Comparison of ENCODE assay signal across 12 cellular contexts in genomic region chr3:168093790-168094189, GRCh38. TPM values are rescaled to one million over a fixed set of nuclear protein-coding genes. Genes with fewer than 3 reads are reported as not detected.
DNase-seq lines count a peak whose midpoint lies in the region; ATAC-seq, FAIRE-seq and TF ChIP-seq lines count a peak whose summit lies in the region.
"Had no signal": no experiment of that assay in that cellular context is flagged by ENCODE, and none has a peak within 500 bp of the region (broad histone marks: within the 10 kb centered on the region; RNA-seq: fewer than 3 reads in every experiment).

No MANE protein-coding gene starts in this region.

- TF ChIP-seq POLR2A in K562 (conservative IDR thresholded peaks at IDR 0.05) = no peak
- no peak for TF ChIP-seq POLR2A in HepG2 (IDR thresholded peaks at IDR 0.05; ENCODE audit: insufficient read depth in 1 of 2, low read depth in 2 of 2, low read length in 2 of 2)

- TF ChIP-seq EP300 in SK-N-SH (IDR thresholded peaks at IDR 0.05; ENCODE audit: borderline replicate concordance in 1 of 2, low read depth in 1 of 2, low read length in 1 of 2) (no peak), K562 (IDR thresholded peaks at IDR 0.05; ENCODE audit: low read length) (no peak), HepG2 (IDR thresholded peaks at IDR 0.05; ENCODE audit: low read depth in 2 of 2, low read length in 2 of 2) (no peak), HepG2 (CRISPR knock-in tag; IDR thresholded peaks at IDR 0.05; ENCODE audit: borderline replicate concordance) (no peak)

- H3K9me3 ChIP-seq in SK-N-SH (no peaks in the 10 kb centered on the region), K562 (replicated peaks; ENCODE audit: control insufficient read depth, insufficient read depth, low read depth, low read length) (no peaks in the 10 kb centered on the region), HepG2 (ENCODE audit: low read length) (no peaks in the 10 kb centered on the region), thoracic aorta (no peaks in the 10 kb centered on the region)

- no TSS peak for BruUV-seq in K562 (replicated peaks; lab: Mats Ljungman, UMichigan)
- BruUV-seq in HepG2 (replicated peaks; lab: Mats Ljungman, UMichigan) = no TSS peak

- no peaks in the 10 kb centered on the region for H3K9me2 ChIP-seq in SK-N-SH

- H3K9ac ChIP-seq in SK-N-SH (peak overlapping the region; percentile 85), K562 (ENCODE audit: insufficient read depth in 1 of 2, low read depth in 2 of 2, low read length in 2 of 2) (peak overlapping the region in 1 of 2 experiments; percentile 90; a peak in 3 of 4 replicates), HepG2 (ENCODE audit: insufficient read depth, low read depth, low read length) (peak overlapping the region; percentile 72)

- H3K27ac ChIP-seq in SK-N-SH (ENCODE audit: low read depth in 2 of 2, low read length in 1 of 2) (peak overlapping the region; percentile 88 to 97), K562 (ENCODE audit: extremely low read depth, low read depth, low read length) (no peak overlapping the region; the same call in 2 of the 3 replicates), HepG2 (ENCODE audit: extremely low read length, insufficient read depth, low read length) (no peak overlapping the region), thoracic aorta (peak overlapping the region; percentile 32 to 94)

- no peak for TF ChIP-seq RAD21 in SK-N-SH (IDR thresholded peaks at IDR 0.05; ENCODE audit: low read length)
- no peak for TF ChIP-seq RAD21 in K562 (CRISPR knock-in tag; conservative IDR thresholded peaks at IDR 0.05 in 1 of 2, IDR thresholded peaks at IDR 0.05 in 1 of 2)
- no peak for TF ChIP-seq RAD21 in HepG2 (CRISPR knock-in tag; IDR thresholded peaks at IDR 0.05)

- H3K27me3 ChIP-seq in SK-N-SH (ENCODE audit: insufficient read depth) = no peaks in the 10 kb centered on the region
- H3K27me3 ChIP-seq in K562 (ENCODE audit: control insufficient read depth in 2 of 2, insufficient read depth in 2 of 2, low read length in 2 of 2) = no peaks in the 10 kb centered on the region
- H3K27me3 ChIP-seq in HepG2 (ENCODE audit: control insufficient read depth in 1 of 2, insufficient read depth in 2 of 2, low read length in 2 of 2) = no peaks in the 10 kb centered on the region; a peak in 1 of 5 replicates
- H3K27me3 ChIP-seq in thoracic aorta (replicated peaks; ENCODE audit: insufficient read depth) = no peaks in the 10 kb centered on the region

- H3K79me2 ChIP-seq in SK-N-SH (ENCODE audit: insufficient read depth) (peaks cover 62% of the 10 kb centered on the region), K562 (ENCODE audit: control insufficient read depth, insufficient read depth, low read length) (peaks cover 66% of the 10 kb centered on the region), HepG2 (ENCODE audit: insufficient read depth, low read length) (peaks cover 60% of the 10 kb centered on the region)

- no peak for TF ChIP-seq CTCF in SK-N-SH (IDR thresholded peaks at IDR 0.05)
- no peak for TF ChIP-seq CTCF in K562 (IDR thresholded peaks at IDR 0.05 in 2 of 3, conservative IDR thresholded peaks at IDR 0.05 in 1 of 3; ENCODE audit: insufficient read depth in 2 of 3, low read depth in 1 of 3, low read length in 3 of 3)
- no peak for TF ChIP-seq CTCF in HepG2 (CRISPR knock-in tag; IDR thresholded peaks at IDR 0.05)
- TF ChIP-seq CTCF in thoracic aorta (IDR thresholded peaks at IDR 0.05) = no peak

- H3K4me3 ChIP-seq in SK-N-SH (ENCODE audit: low read depth in 2 of 2, low read length in 1 of 2) (peak overlapping the region; percentile 88 to 91), K562 (peak overlapping the region; percentile 77), HepG2 (replicated peaks in 1 of 3; ENCODE audit: insufficient read depth in 1 of 3, low read depth in 2 of 3, low read length in 3 of 3) (peak overlapping the region; percentile 77 to 79 (median 77); a peak in 5 of 6 replicates), thoracic aorta (peak overlapping the region; percentile 92)

- H3K36me3 ChIP-seq in SK-N-SH (replicated peaks in 1 of 2; ENCODE audit: control insufficient read depth in 1 of 2, insufficient read depth in 2 of 2, low read length in 1 of 2) (no peaks in the 10 kb centered on the region), K562 (ENCODE audit: control insufficient read depth, insufficient read depth, low read length) (no peaks in the 10 kb centered on the region), HepG2 (replicated peaks in 1 of 2; ENCODE audit: control insufficient read depth in 1 of 2, insufficient read depth in 2 of 2, low read length in 2 of 2) (no peaks in the 10 kb centered on the region), thoracic aorta (no peaks in the 10 kb centered on the region)

- H2AFZ ChIP-seq in SK-N-SH (ENCODE audit: low read depth) = no peak overlapping the region
- H2AFZ ChIP-seq in K562 (ENCODE audit: low read depth, low read length) = no peak overlapping the region
- no peak overlapping the region for H2AFZ ChIP-seq in HepG2 (ENCODE audit: low read length)

- in situ Hi-C loops in K562 (cut with MboI) (no loop called here), HepG2 (cut with HindIII; ENCODE audit: extremely low pct_ligation_motif_present, low pct_unique_long_range_greater_than_20kb) (no loop called here)

- H3K4me2 ChIP-seq in SK-N-SH (peak overlapping the region; percentile 82), K562 (ENCODE audit: insufficient read depth, low read length) (peak overlapping the region; percentile 98), HepG2 (ENCODE audit: low read depth, low read length) (peak overlapping the region; percentile 97)

- CTCF ChIA-PET in SK-N-SH (lab: Yijun Ruan, JAX) (interaction anchor here (1.0 to 4.7 kb wide), 8 partner anchors 14 to 71 kb away, joined by 3 to 32 read pairs (median 6); no protein-coding TSS in a partner anchor), K562 (lab: Yijun Ruan, JAX; ENCODE audit: low intra/inter-chr PET ratio) (no interaction called here), HepG2 (lab: Yijun Ruan, JAX; ENCODE audit: low intra/inter-chr PET ratio, low total read pairs) (no interaction called here)

- DNase-seq in SK-N-SH (no peak), K562 (ENCODE audit: extremely low read depth in 1 of 4, low spot score in 3 of 4) (no peak), HepG2 (ENCODE audit: low spot score) (no peak), thoracic aorta (ENCODE audit: low spot score) (no peak), EL (no peak), GM19239 (ENCODE audit: insufficient read length, low spot score) (no peak)
- no peak for DNase-seq in stimulated activated CD4-positive, alpha-beta T cell treated with anti-CD3 and anti-CD28 coated beads, Interleukin-4, amount 100 ng/mL, for 1 hour
- DNase-seq: left colon had no signal

- H4K20me1 ChIP-seq in SK-N-SH (ENCODE audit: insufficient read depth) (peaks cover 50% of the 10 kb centered on the region), K562 (replicated peaks; ENCODE audit: control insufficient read depth, insufficient read depth, low read length) (peaks cover 9% of the 10 kb centered on the region), HepG2 (ENCODE audit: insufficient read depth, low read length) (no peaks in the 10 kb centered on the region; the same call in 1 of the 2 replicates)

- intact Hi-C loops in K562 (cut with micrococcal nuclease) (loop anchor here (1.0 to 2.0 kb wide), 2 partner anchors 72 to 359 kb away; partner anchors contain the start of genes PDCD10 and SERPINI1), HepG2 (cut with micrococcal nuclease; ENCODE audit: unreplicated experiment) (loop anchor here (2.0 to 10.0 kb wide), 3 partner anchors 33 to 359 kb away; partner anchors contain the start of genes PDCD10 and SERPINI1)

- POLR2A ChIA-PET in SK-N-SH (lab: Yijun Ruan, JAX) (no interaction called here), K562 (lab: Yijun Ruan, JAX) (interaction anchor here (0.9 to 3.2 kb wide), 5 partner anchors 13 to 88 kb away, joined by 3 to 9 read pairs (median 5); no protein-coding TSS in a partner anchor), HepG2 (lab: Yijun Ruan, JAX) (interaction anchor here (3.5 kb wide), 1 partner anchor 25 kb away, joined by 17 read pairs; no protein-coding TSS in a partner anchor)

- 21% methylated on average over 3 of the region's 3 CpGs for WGBS in SK-N-SH (ENCODE audit: low lambda C conversion rate)
- 2% methylated on average over 3 of the region's 3 CpGs for WGBS in K562 (ENCODE audit: insufficient coverage, low coverage, missing lambda C conversion rate)
- WGBS in HepG2 (ENCODE audit: low lambda C conversion rate) = 7% methylated on average over 3 of the region's 3 CpGs

- no peaks in the 10 kb centered on the region for H3K9me1 ChIP-seq in K562 (ENCODE audit: control insufficient read depth, insufficient read depth, low read length)

- H3K4me1 ChIP-seq in SK-N-SH (ENCODE audit: control insufficient read depth in 1 of 2, insufficient read depth in 2 of 2, low read depth in 1 of 2, low read length in 1 of 2) = peaks cover 12 to 22% of the 10 kb centered on the region in 2 experiments; a peak in 3 of 4 replicates
- H3K4me1 ChIP-seq in K562 (replicated peaks in 1 of 2; ENCODE audit: control insufficient read depth in 2 of 2, insufficient read depth in 2 of 2, low read length in 2 of 2) = peaks cover 13 to 44% of the 10 kb centered on the region in 2 experiments
- peaks cover 60% of the 10 kb centered on the region for H3K4me1 ChIP-seq in HepG2 (ENCODE audit: insufficient read depth, low read length)
- peaks cover 30 to 50% of the 10 kb centered on the region in 2 donors for H3K4me1 ChIP-seq in thoracic aorta (ENCODE audit: control insufficient read depth in 1 of 2, low read depth in 2 of 2)

- ATAC-seq in SK-N-SH treated with all-trans-retinoic acid at 6 μM for 48 hours = no peak
- no peak for ATAC-seq in K562
- no peak for ATAC-seq in HepG2
- no peak for ATAC-seq in thoracic aorta (ENCODE audit: insufficient number of reproducible peaks, low FRiP score, low read depth)
- ATAC-seq: left colon had no signal

- FAIRE-seq in K562 (lab: Jason Lieb, UNC) = no peak
- no peak for FAIRE-seq in HepG2 (lab: Jason Lieb, UNC)
- FAIRE-seq in GM19239 (lab: Jason Lieb, UNC) = no peak
- FAIRE-seq: A204.1, GM18507, TTC549 had no signal

- H3F3A ChIP-seq in SK-N-SH (replicated peaks; ENCODE audit: insufficient read depth) = peaks cover 33% of the 10 kb centered on the region

RNA-seq across cellular contexts. Expression of gene GOLIM4, which starts 1.9 kb away (rescaled TPM):
- polyA plus RNA-seq in SK-N-SH (2012; rRNA removed) (38.3 and 42.3 TPM in 2 replicates), K562 (2011; rRNA removed) (9.3 and 12.8 TPM in 2 replicates), K562 (2014; fragmentation: Illumina TruSeq; extraction: Trizol) (32.6 and 37.5 TPM in 2 replicates), K562 (2014; fragmentation: Nextera tagmentation; extraction: Ambion mirVana) (10 to 100 TPM; 11.3 to 12.0 TPM), K562 (2014; rRNA removed) (20.5 and 31.0 TPM in 2 replicates), HepG2 (2011; rRNA removed) (10.8 and 10.9 TPM in 2 replicates)
- 43.6 and 44.5 TPM in 2 replicates for polyA plus RNA-seq in SK-N-SH (2012; cell fraction: cytosol; rRNA removed)
- 15.9 and 22.9 TPM in 2 replicates for polyA plus RNA-seq in SK-N-SH (2012; cell fraction: nucleus; rRNA removed)
- total RNA-seq in K562 (2011; cell fraction: chromatin; rRNA removed; ENCODE audit: low replicate concordance) = 19.0 and 64.7 TPM in 2 replicates
- 22.7 and 26.3 TPM in 2 replicates for total RNA-seq in K562 (2011; cell fraction: nucleolus; rRNA removed)
- 35.1 and 43.4 TPM in 2 replicates for total RNA-seq in K562 (2011; cell fraction: nucleoplasm; rRNA removed)
- total RNA-seq in K562 (2014; rRNA removed) (39.4 and 43.7 TPM in 2 replicates), K562 (2014; rRNA removed; fragmentation: Illumina TruSeq; extraction: Trizol) (31.9 and 36.8 TPM in 2 replicates), K562 (2015; rRNA removed; fragmentation: Illumina TruSeq; extraction: Trizol) (36.0 TPM in 2 replicates), K562 (2021) (27.0 and 29.2 TPM in 2 replicates), HepG2 (2016; rRNA removed; fragmentation: Illumina TruSeq; extraction: Trizol) (31.5 and 47.7 TPM in 2 replicates), thoracic aorta (10 to 100 TPM; 43.1 to 49.5 TPM)
- 7.7 and 9.2 TPM in 2 replicates for polyA plus RNA-seq in K562 (2011; cell fraction: cytosol; rRNA removed)
- 16.0 and 16.9 TPM in 2 replicates for polyA plus RNA-seq in K562 (2011; cell fraction: nucleus; rRNA removed)
- polyA plus RNA-seq in K562 (2012) = 29.7 TPM in 2 replicates
- polyA minus RNA-seq in K562 (2011; rRNA and poly(A)+ RNA removed) = 41.7 and 56.2 TPM in 2 replicates
- polyA minus RNA-seq in K562 (2011; cell fraction: cytosol; rRNA and poly(A)+ RNA removed) = 17.6 and 25.5 TPM in 2 replicates
- 21.0 and 36.3 TPM in 2 replicates for polyA minus RNA-seq in K562 (2011; cell fraction: nucleus; rRNA and poly(A)+ RNA removed)
- total RNA-seq in HepG2 (2016; cell fraction: cytosol; rRNA removed; fragmentation: Illumina TruSeq; extraction: Trizol; ENCODE audit: low read depth) = 7.7 and 9.3 TPM in 2 replicates
- 33.4 and 49.5 TPM in 2 replicates for total RNA-seq in HepG2 (2016; cell fraction: insoluble cytoplasmic fraction; rRNA removed; fragmentation: Illumina TruSeq; extraction: Trizol)
- 11.5 and 12.4 TPM in 2 replicates for total RNA-seq in HepG2 (2016; cell fraction: membrane; rRNA removed; fragmentation: Illumina TruSeq; extraction: Trizol)
- total RNA-seq in HepG2 (2016; cell fraction: nucleus; rRNA removed; fragmentation: Illumina TruSeq; extraction: Trizol) = 45.0 and 48.7 TPM in 2 replicates
- polyA plus RNA-seq in HepG2 (2011; cell fraction: cytosol; rRNA removed) = 13.3 and 13.6 TPM in 2 replicates
- 12.0 and 12.4 TPM in 2 replicates for polyA plus RNA-seq in HepG2 (2011; cell fraction: nucleus; rRNA removed)
- polyA plus RNA-seq in HepG2 (2012) = 26.9 and 28.2 TPM in 2 replicates
- polyA plus RNA-seq in HepG2 (2016; cell fraction: cytosol; fragmentation: Illumina TruSeq; extraction: Trizol; ENCODE audit: low read depth) = 1.1 and 1.4 TPM in 2 replicates
- polyA plus RNA-seq in HepG2 (2016; cell fraction: insoluble cytoplasmic fraction; fragmentation: Illumina TruSeq; extraction: Trizol; ENCODE audit: low read depth) = 26.8 and 32.2 TPM in 2 replicates
- polyA plus RNA-seq in HepG2 (2016; cell fraction: membrane; fragmentation: Illumina TruSeq; extraction: Trizol; ENCODE audit: low read depth) = 3.4 and 3.7 TPM in 2 replicates
- polyA plus RNA-seq in HepG2 (2016; cell fraction: nucleus; fragmentation: Illumina TruSeq; extraction: Trizol; ENCODE audit: insufficient read depth, low read depth) = 44.3 and 45.5 TPM in 2 replicates
- polyA minus RNA-seq in HepG2 (2011; rRNA and poly(A)+ RNA removed; ENCODE audit: low replicate concordance) = 15.3 and 32.9 TPM in 2 replicates
- polyA minus RNA-seq in HepG2 (2011; cell fraction: cytosol; rRNA and poly(A)+ RNA removed) = 24.1 and 25.6 TPM in 2 replicates
- 36.9 and 37.2 TPM in 2 replicates for polyA minus RNA-seq in HepG2 (2011; cell fraction: nucleus; rRNA and poly(A)+ RNA removed)

Comparison
In these comparisons a context has a peak if more than half of its experiments do, and no peak if none do; other contexts are left out.
1. H3K27ac ChIP-seq: peak in SK-N-SH (2 of 2) and thoracic aorta (2 of 2); none in K562 (single experiment) and HepG2 (single experiment).
2. Peak in every context shown above with its lines, with median percentiles within 50 percentile points of each other: H3K4me2 ChIP-seq and H3K4me3 ChIP-seq.